In the genomic region with DNA sequence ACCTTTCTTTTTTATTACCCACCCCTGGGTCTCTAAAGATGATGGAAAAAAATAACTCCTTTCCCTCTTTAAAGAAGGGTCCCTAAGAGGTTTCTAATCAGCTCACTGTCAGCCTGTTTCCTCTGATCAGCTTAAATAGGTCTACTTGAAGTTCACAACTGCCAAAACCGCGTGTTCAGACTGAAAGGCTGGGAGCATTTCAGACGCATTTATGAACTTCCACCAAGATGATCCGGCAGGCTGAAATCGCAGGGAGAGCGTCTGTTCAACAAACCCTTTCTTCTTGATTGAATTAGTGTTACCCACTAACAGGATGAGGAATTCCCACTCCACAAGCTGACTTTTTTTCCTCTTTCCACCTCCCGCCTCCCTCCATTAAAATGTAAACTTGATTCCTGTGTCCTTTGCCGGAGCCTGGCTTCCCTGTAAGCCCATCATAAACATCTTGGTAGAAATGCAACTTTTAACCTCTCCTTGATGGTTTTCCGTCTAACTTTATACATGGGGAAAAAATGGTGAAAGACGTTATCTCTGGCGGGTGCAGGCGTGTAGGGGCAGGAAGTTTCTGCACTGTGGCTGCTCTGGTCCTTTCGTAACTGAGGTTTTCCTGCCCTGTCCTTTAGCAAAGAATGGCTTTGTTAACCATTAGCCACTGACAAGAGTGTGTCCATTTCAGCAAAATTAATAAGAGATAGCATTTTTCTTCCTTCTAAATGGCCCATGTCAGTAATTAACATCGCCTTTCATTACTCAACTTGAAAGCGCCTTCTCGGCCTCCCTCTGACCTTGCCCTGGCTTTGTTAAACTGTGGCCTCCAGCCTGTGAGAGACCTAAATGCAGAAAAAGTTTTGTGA, we compare ENCODE assay signal across 12 cellular contexts.
DNase-seq lines count a peak whose midpoint lies in the region; ATAC-seq and TF ChIP-seq lines count a peak whose summit lies in the region.
"Had no signal": no experiment of that assay in that cellular context is flagged by ENCODE, and none has a peak within 500 bp of the region (broad histone marks: within the 10 kb centered on the region; RNA-seq: fewer than 3 reads in every experiment).

No MANE protein-coding gene starts in this region.

- POLR2A ChIA-PET in HEK293T (lab: Yijun Ruan, JAX), result interaction anchor here (1.4 to 2.3 kb wide), 3 partner anchors 10 to 131 kb away, joined by 5 to 10 read pairs (median 6); partner anchors contain the start of gene BAMBI
- POLR2A ChIA-PET in WTC11 (lab: Charles Lee), result no interaction called here

- no peak for TF ChIP-seq EP300 in stomach (IDR thresholded peaks at IDR 0.05)

- TF ChIP-seq CTCF in WTC11 (IDR thresholded peaks at IDR 0.05) (no peak), stomach (IDR thresholded peaks at IDR 0.05) (no peak), foreskin keratinocyte (conservative IDR thresholded peaks at IDR 0.05) (no peak)

- DNase-seq in HEK293T (ENCODE audit: extremely low spot score), result no peak
- no peak for DNase-seq in WTC11 (ENCODE audit: low spot score)
- DNase-seq in iris pigment epithelial cell (ENCODE audit: low read depth), result peak; percentile 58
- no peak for DNase-seq in stomach
- DNase-seq in foreskin keratinocyte, result no peak
- DNase-seq in GM19238 (ENCODE audit: insufficient read length, low spot score), result no peak
- no peak for DNase-seq in NCI-H748 (lab: John Stamatoyannopoulos, UW; ENCODE audit: unreplicated experiment)
- DNase-seq: activated T-cell treated with anti-CD3 and anti-CD28 coated beads, Interleukin-2, amount 50 U/mL, for 4 hours; DMS 273 treated with DMSO at 0.1 percent for 48 hours; NCI-H524 treated with DMSO at 0.1 percent for 48 hours; stimulated activated naive CD4-positive, alpha-beta T cell had no signal

- 29 to 41% (median 39%) methylated on average over 16 of the region's 16 CpGs for WGBS in stomach, 5 donors

- H3K4me1 ChIP-seq in stomach, result peaks cover 0 to 28% (median 18%) of the 10 kb centered on the region in 4 donors
- H3K4me1 ChIP-seq in foreskin keratinocyte, result no peaks in the 10 kb centered on the region

- H3K4me3 Mint-ChIP-seq in WTC11, result peak overlapping the region; percentile 3; the same call in 1 of the 2 replicates
- H3K4me3 Mint-ChIP-seq: activated T-cell treated with anti-CD3 and anti-CD28 coated beads, Interleukin-2, amount 50 U/mL, for 4 hours had no signal

- no peak for TF ChIP-seq POLR2A in stomach (IDR thresholded peaks at IDR 0.05)

- H3K4me3 ChIP-seq in stomach, result peak overlapping the region in 1 of 4 donors; percentile 8

- ATAC-seq in WTC11 (peak; percentile 16; the same call in 1 of the 2 replicates), foreskin keratinocyte (no peak), HG03159 (IDR thresholded peaks at IDR 0.05; ENCODE audit: unreplicated experiment) (no peak)
- ATAC-seq: activated T-cell treated with anti-CD3 and anti-CD28 coated beads, Interleukin-2, amount 50 U/mL, for 4 hours had no signal

- H3K36me3 Mint-ChIP-seq in WTC11, result peaks cover 2% of the 10 kb centered on the region; the same call in 1 of the 2 replicates

- peak overlapping the region; percentile 75 for H3K27ac Mint-ChIP-seq in WTC11

- H3K27me3 ChIP-seq in stomach, result no peaks in the 10 kb centered on the region
- H3K27me3 ChIP-seq in foreskin keratinocyte, result peaks cover 9% of the 10 kb centered on the region

- H3K36me3 ChIP-seq in stomach, result no peaks in the 10 kb centered on the region

- no peaks in the 10 kb centered on the region for H3K9me3 ChIP-seq in stomach

- CTCF ChIA-PET in HEK293T (lab: Yijun Ruan, JAX), result interaction anchor here (1.2 kb wide), 1 partner anchor 144 kb away, joined by 3 read pairs; no protein-coding TSS in a partner anchor
- CTCF ChIA-PET in WTC11 (lab: Charles Lee), result interaction anchor here (1.5 to 2.3 kb wide), 2 partner anchors 144 to 497 kb away, joined by 5 read pairs; no protein-coding TSS in a partner anchor

- H3K9me3 Mint-ChIP-seq in WTC11, result peaks cover under 1% of the 10 kb centered on the region; the same call in 1 of the 2 replicates
- H3K9me3 Mint-ChIP-seq: activated T-cell treated with anti-CD3 and anti-CD28 coated beads, Interleukin-2, amount 50 U/mL, for 4 hours had no signal

- H3K27ac ChIP-seq in stomach (peak overlapping the region; percentile 38 to 78 (median 61)), foreskin keratinocyte (no peak overlapping the region)

- H3K27me3 Mint-ChIP-seq in WTC11 (ENCODE audit: low read depth), result no peaks in the 10 kb centered on the region

- intact Hi-C loops in stomach (cut with DNase I; ENCODE audit: low total_unique reads), result no loop called here

- peaks cover 77% of the 10 kb centered on the region for H3K4me1 Mint-ChIP-seq in WTC11

TF ChIP-seq in HEK293T, 16 proteins besides CTCF, POLR2A, EP300 and RAD21:
- TF ChIP-seq TARDBP (IDR thresholded peaks at IDR 0.05) (no peak), ELF4 (IDR thresholded peaks at IDR 0.05) (no peak), CTBP1 (IDR thresholded peaks at IDR 0.05; ENCODE audit: borderline replicate concordance) (no peak), BHLHE40 (IDR thresholded peaks at IDR 0.05; ENCODE audit: borderline replicate concordance) (no peak), L3MBTL2 (conservative IDR thresholded peaks at IDR 0.05) (peak; percentile 62; the same call in 1 of the 2 replicates)

TF ChIP-seq in WTC11, 78 proteins besides CTCF, POLR2A, EP300 and RAD21:
- TF ChIP-seq MAX (CRISPR knock-in tag; IDR thresholded peaks at IDR 0.05), result 0 out of 2 replicates have a peak, but pooled peaks have one; percentile 19
- TF ChIP-seq, protein P1, sequence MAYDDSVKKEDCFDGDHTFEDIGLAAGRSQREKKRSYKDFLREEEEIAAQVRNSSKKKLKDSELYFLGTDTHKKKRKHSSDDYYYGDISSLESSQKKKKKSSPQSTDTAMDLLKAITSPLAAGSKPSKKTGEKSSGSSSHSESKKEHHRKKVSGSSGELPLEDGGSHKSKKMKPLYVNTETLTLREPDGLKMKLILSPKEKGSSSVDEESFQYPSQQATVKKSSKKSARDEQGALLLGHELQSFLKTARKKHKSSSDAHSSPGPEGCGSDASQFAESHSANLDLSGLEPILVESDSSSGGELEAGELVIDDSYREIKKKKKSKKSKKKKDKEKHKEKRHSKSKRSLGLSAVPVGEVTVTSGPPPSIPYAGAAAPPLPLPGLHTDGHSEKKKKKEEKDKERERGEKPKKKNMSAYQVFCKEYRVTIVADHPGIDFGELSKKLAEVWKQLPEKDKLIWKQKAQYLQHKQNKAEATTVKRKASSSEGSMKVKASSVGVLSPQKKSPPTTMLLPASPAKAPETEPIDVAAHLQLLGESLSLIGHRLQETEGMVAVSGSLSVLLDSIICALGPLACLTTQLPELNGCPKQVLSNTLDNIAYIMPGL (CRISPR knock-in tag; IDR thresholded peaks at IDR 0.05), result no peak
TF ChIP-seq in WTC11: peak in this region for 1.
